18 cellular contexts compared by ENCODE assay signal in the genomic region with DNA sequence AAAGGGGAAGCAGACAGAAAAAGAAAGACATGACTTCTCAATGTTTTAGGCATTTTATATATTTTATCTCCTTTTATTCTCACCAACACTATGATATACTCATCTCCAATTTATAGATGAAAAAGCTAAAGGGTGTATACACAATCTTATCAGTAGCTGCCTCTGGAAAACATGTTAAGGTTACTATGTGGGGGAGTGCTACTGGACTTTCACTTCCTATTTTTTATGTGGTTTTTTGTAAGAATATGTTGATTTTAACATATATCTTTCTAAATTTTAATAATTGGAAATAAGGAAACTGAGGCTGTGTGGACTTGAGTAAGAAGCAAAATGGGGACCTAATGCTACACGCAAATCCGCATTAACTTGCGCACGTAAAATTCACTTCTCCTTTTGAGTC.
"Had no signal": no experiment of that assay in that cellular context is flagged by ENCODE, and none has a peak within 500 bp of the region (broad histone marks: within the 10 kb centered on the region; RNA-seq: fewer than 3 reads in every experiment).

No MANE protein-coding gene starts in this region.

- DNase-seq: activated CD4-positive, alpha-beta memory T cell treated with anti-CD3 and anti-CD28 coated beads, Interleukin-2, amount 10 ng/mL, durations not matched to agents 7 days and 5 days; activated CD4-positive, alpha-beta T cell treated with anti-CD3 and anti-CD28 coated beads for 48 hours; activated gamma-delta T cell treated with Interleukin-2 at 50 U/mL for 16 hours; activated T-cell treated with anti-CD3 and anti-CD28 coated beads for 4 hours; anterior cingulate cortex; body of pancreas; head of caudate nucleus; ovary; psoas muscle; spleen; stimulated activated CD4-positive, alpha-beta T cell treated with anti-CD3 and anti-CD28 coated beads, Interleukin-4, amount 100 ng/mL, for 1 hour; stimulated activated naive CD4-positive, alpha-beta T cell; upper lobe of right lung had no signal

- H3K27ac ChIP-seq: body of pancreas, cardiac muscle cell, epithelial cell of prostate, neutrophil, ovary, psoas muscle, spleen, upper lobe of right lung had no signal

- H3K9me3 ChIP-seq: body of pancreas, gastroesophageal sphincter, neutrophil, ovary, psoas muscle, right atrium auricular region, spleen, upper lobe of right lung had no signal

- H3K4me3 ChIP-seq: body of pancreas, cardiac muscle cell, gastroesophageal sphincter, ovary, psoas muscle, right atrium auricular region, spleen, upper lobe of right lung had no signal

- ATAC-seq: body of pancreas, gastroesophageal sphincter, psoas muscle, upper lobe of right lung had no signal

- H3K4me1 ChIP-seq: body of pancreas, spleen, upper lobe of right lung had no signal

- H3K27me3 ChIP-seq: body of pancreas, gastroesophageal sphincter, neutrophil, ovary, right atrium auricular region, spleen, upper lobe of right lung had no signal

- H3K36me3 ChIP-seq: cardiac muscle cell, gastroesophageal sphincter, neutrophil, ovary, right atrium auricular region, spleen, upper lobe of right lung had no signal
